Comparison of ENCODE assay signal across 18 cellular contexts in the genomic region with DNA sequence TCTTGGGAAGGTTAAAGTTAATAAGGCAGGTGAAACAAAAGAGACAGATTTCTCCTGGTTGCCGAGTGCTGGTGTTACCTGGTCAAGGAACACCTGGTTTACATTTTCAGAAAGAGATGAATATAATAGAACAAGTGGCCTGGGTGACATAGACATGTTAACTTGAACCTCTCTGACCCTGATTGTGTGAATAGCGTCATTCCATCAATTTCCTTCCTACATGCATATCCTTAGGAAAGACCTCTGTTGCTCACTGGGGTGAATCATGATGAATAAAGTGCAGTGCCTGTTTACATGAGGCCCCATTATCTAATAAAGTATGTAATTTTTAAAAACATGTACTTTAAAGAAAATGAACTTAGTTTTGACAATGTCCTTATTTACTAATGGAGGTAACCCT.
DNase-seq lines count a peak whose midpoint lies in the region; ATAC-seq and TF ChIP-seq lines count a peak whose summit lies in the region.
"Had no signal": no experiment of that assay in that cellular context is flagged by ENCODE, and none has a peak within 500 bp of the region (broad histone marks: within the 10 kb centered on the region; RNA-seq: fewer than 3 reads in every experiment).

No MANE protein-coding gene starts in this region.

- H3K27ac ChIP-seq in aorta (ENCODE audit: low read depth in 1 of 2, low read length in 2 of 2) (no peak overlapping the region), ascending aorta (no peak overlapping the region)
- H3K27ac ChIP-seq: 22Rv1, KMS-11 had no signal

- TF ChIP-seq CTCF in ascending aorta (IDR thresholded peaks at IDR 0.05), result no peak

- H3K4me3 ChIP-seq in aorta (ENCODE audit: low read length in 2 of 2) (no peak overlapping the region), ascending aorta (no peak overlapping the region)

- H3K9me3 ChIP-seq in aorta (ENCODE audit: control insufficient read depth, low read length), result peaks cover 2% of the 10 kb centered on the region
- H3K9me3 ChIP-seq in ascending aorta, result no peaks in the 10 kb centered on the region
- H3K9me3 ChIP-seq: BE2C had no signal

- H3K27me3 ChIP-seq in aorta (ENCODE audit: control insufficient read depth in 1 of 2, insufficient read depth in 2 of 2, low read length in 1 of 2) (no peaks in the 10 kb centered on the region), ascending aorta (no peaks in the 10 kb centered on the region)
- H3K27me3 ChIP-seq: BE2C had no signal

- no peaks in the 10 kb centered on the region for H3K36me3 ChIP-seq in aorta (ENCODE audit: control insufficient read depth in 1 of 2, insufficient read depth in 2 of 2, low read length in 1 of 2)
- no peaks in the 10 kb centered on the region for H3K36me3 ChIP-seq in ascending aorta
- H3K36me3 ChIP-seq: BE2C had no signal

- intact Hi-C loops in aorta (cut with DNase I) (no loop called here), ascending aorta (cut with DNase I) (no loop called here)

- H3K4me1 ChIP-seq in aorta (ENCODE audit: control insufficient read depth in 1 of 2, insufficient read depth in 2 of 2, low read length in 2 of 2), result no peaks in the 10 kb centered on the region
- no peaks in the 10 kb centered on the region for H3K4me1 ChIP-seq in ascending aorta
- H3K4me1 ChIP-seq: BE2C had no signal

- 95 to 96% methylated on average over 2 of the region's 2 CpGs for WGBS in aorta, 2 donors

- no peak for ATAC-seq in aorta (ENCODE audit: low FRiP score)
- ATAC-seq: HepG2 had no signal

- peak; percentile 2 for DNase-seq in ELR (ENCODE audit: low read depth)
- DNase-seq in NCI-H146 (lab: John Stamatoyannopoulos, UW), result peak; percentile 29
- DNase-seq in dermis blood vessel endothelial cell, result peak; percentile 82
- peak; percentile 45 to 81 for DNase-seq in lung microvascular endothelial cell (ENCODE audit: low read depth in 2 of 2)
- DNase-seq in NCI-H128 (lab: John Stamatoyannopoulos, UW; ENCODE audit: unreplicated experiment), result no peak
- DNase-seq in aorta, result no peak
- no peak for DNase-seq in ascending aorta (ENCODE audit: low spot score in 2 of 2)
- no peak for DNase-seq in EL
- DNase-seq: BE2C; CD4-positive, alpha-beta T cell; NCI-H1048; NCI-H187; NCI-H526; NK-92 treated with Interleukin-12 subunit alpha and Interleukin-12 subunit beta, amount 100 ng/mL, for 24 hours; SHP77 treated with DMSO at 0.1 percent for 48 hours had no signal

Comparison
In these comparisons a context has a peak if more than half of its experiments do, and no peak if none do; other contexts are left out.
1. DNase-seq: peak in ELR (single experiment), NCI-H146 (single experiment), dermis blood vessel endothelial cell (single experiment) and lung microvascular endothelial cell (2 of 2); none in NCI-H128 (single experiment), aorta (0 of 2), ascending aorta (0 of 2) and EL (single experiment).